In genomic region chr3:71584216-71585061, GRCh38 we compare ENCODE assay signal across 8 cellular contexts. TPM values are rescaled to one million over a fixed set of nuclear protein-coding genes. Genes with fewer than 3 reads are reported as not detected.
DNase-seq lines count a peak whose midpoint lies in the region; ATAC-seq lines count a peak whose summit lies in the region.

No MANE protein-coding gene starts in this region.

- peaks cover 35% of the 10 kb centered on the region for H3K36me3 Mint-ChIP-seq in stimulated activated effector memory CD8-positive, alpha-beta T cell treated with anti-CD3 and anti-CD28 coated beads, Interleukin-12 subunit alpha, Interleukin-12 subunit beta, amount 100 ng/mL, for 72 hours

- peak; percentile 1 for ATAC-seq in stimulated activated effector memory CD8-positive, alpha-beta T cell treated with anti-CD3 and anti-CD28 coated beads, Interleukin-12 subunit alpha, Interleukin-12 subunit beta, amount 100 ng/mL, for 72 hours
- no peak for ATAC-seq in GM19397 (IDR thresholded peaks at IDR 0.05; ENCODE audit: unreplicated experiment)

- no peaks in the 10 kb centered on the region for H3K36me3 ChIP-seq in esophagus (ENCODE audit: control insufficient read depth in 2 of 2, insufficient read depth in 2 of 2, low read length in 1 of 2)
- H3K36me3 ChIP-seq in mucosa of stomach (ENCODE audit: control insufficient read depth, insufficient read depth, low read length) = no peaks in the 10 kb centered on the region

- H3K9me3 Mint-ChIP-seq in stimulated activated effector memory CD8-positive, alpha-beta T cell treated with anti-CD3 and anti-CD28 coated beads, Interleukin-12 subunit alpha, Interleukin-12 subunit beta, amount 100 ng/mL, for 72 hours = no peaks in the 10 kb centered on the region

- H3K27ac ChIP-seq in esophagus (ENCODE audit: low read depth in 2 of 2, low read length in 1 of 2) = peak overlapping the region; percentile 99

- H3K4me1 Mint-ChIP-seq in stimulated activated effector memory CD8-positive, alpha-beta T cell treated with anti-CD3 and anti-CD28 coated beads, Interleukin-12 subunit alpha, Interleukin-12 subunit beta, amount 100 ng/mL, for 72 hours = peaks cover 28% of the 10 kb centered on the region

- peak overlapping the region; percentile 88 to 89 for H3K4me3 ChIP-seq in esophagus (ENCODE audit: low read depth in 1 of 2, low read length in 2 of 2)
- peak overlapping the region; percentile 82 for H3K4me3 ChIP-seq in mucosa of stomach (ENCODE audit: low read length)

- DNase-seq in GM03348 (ENCODE audit: low spot score) = peak; percentile 58
- DNase-seq in NCI-H748 (lab: John Stamatoyannopoulos, UW; ENCODE audit: unreplicated experiment) = peak; percentile 76
- DNase-seq in activated T-cell treated with anti-CD3 and anti-CD28 coated beads for 24 hours (ENCODE audit: low read depth) = peak; percentile 66
- peak; percentile 14 to 72 for DNase-seq in stimulated activated effector memory CD8-positive, alpha-beta T cell treated with anti-CD3 and anti-CD28 coated beads, Interleukin-12 subunit alpha, Interleukin-12 subunit beta, amount 100 ng/mL, for 72 hours (ENCODE audit: low spot score in 2 of 2)
- DNase-seq in epidermal melanocyte (ENCODE audit: insufficient read length, low spot score) = no peak

- H3K27me3 ChIP-seq in esophagus (ENCODE audit: control insufficient read depth in 1 of 2, insufficient read depth in 2 of 2, low read length in 2 of 2) (no peaks in the 10 kb centered on the region), mucosa of stomach (ENCODE audit: control insufficient read depth, insufficient read depth, low read length) (no peaks in the 10 kb centered on the region)

- H3K9me3 ChIP-seq in esophagus (ENCODE audit: control insufficient read depth in 2 of 2, insufficient read depth in 1 of 2, low read depth in 1 of 2, low read length in 1 of 2) (no peaks in the 10 kb centered on the region), mucosa of stomach (ENCODE audit: control insufficient read depth, low read length) (no peaks in the 10 kb centered on the region)

- H3K27ac Mint-ChIP-seq in stimulated activated effector memory CD8-positive, alpha-beta T cell treated with anti-CD3 and anti-CD28 coated beads, Interleukin-12 subunit alpha, Interleukin-12 subunit beta, amount 100 ng/mL, for 72 hours = peak overlapping the region; percentile 96

- peak overlapping the region; percentile 93 for H3K4me3 Mint-ChIP-seq in stimulated activated effector memory CD8-positive, alpha-beta T cell treated with anti-CD3 and anti-CD28 coated beads, Interleukin-12 subunit alpha, Interleukin-12 subunit beta, amount 100 ng/mL, for 72 hours

- H3K9ac ChIP-seq in mucosa of stomach (ENCODE audit: low read length) = peak overlapping the region; percentile 92

- 3% methylated on average over 24 of the region's 24 CpGs for WGBS in esophagus, 2 donors

- H3K4me1 ChIP-seq in esophagus (ENCODE audit: control insufficient read depth in 2 of 2, insufficient read depth in 2 of 2, low read length in 1 of 2) (no peaks in the 10 kb centered on the region), mucosa of stomach (ENCODE audit: control insufficient read depth, insufficient read depth, low read length) (peaks cover 9% of the 10 kb centered on the region)

RNA-seq across cellular contexts. Expression of gene FOXP1, which starts 0.9 kb away (rescaled TPM):
- 10 to 100 TPM; 10.7 to 20.4 TPM for polyA plus RNA-seq in esophagus
